23 cellular contexts compared by ENCODE assay signal in the genomic region with DNA sequence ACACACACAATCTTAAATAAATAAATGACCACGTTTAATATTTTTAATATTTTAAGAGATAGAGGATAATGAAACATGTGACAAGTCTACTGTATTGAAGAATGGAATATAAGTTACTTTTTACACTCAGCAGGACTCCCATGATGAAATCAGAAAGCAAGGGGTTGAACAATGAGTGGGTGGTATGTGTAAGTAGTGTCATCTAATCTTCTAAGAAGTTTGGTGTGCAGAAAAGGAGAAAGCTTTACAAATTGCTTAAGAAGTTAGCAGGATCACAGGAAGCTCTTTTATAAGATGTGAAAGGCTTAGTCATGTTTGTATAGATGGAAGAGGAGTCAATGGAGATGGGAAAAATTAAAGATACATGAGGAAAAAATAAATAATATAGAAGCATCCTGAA. TPM values are rescaled to one million over a fixed set of nuclear protein-coding genes. Genes with fewer than 3 reads are reported as not detected.
"Had no signal": no experiment of that assay in that cellular context is flagged by ENCODE, and none has a peak within 500 bp of the region (broad histone marks: within the 10 kb centered on the region; RNA-seq: fewer than 3 reads in every experiment).

No MANE protein-coding gene starts in this region.

- H3K27ac ChIP-seq: SJSA1 had no signal

- H3K4me3 ChIP-seq: SJSA1 had no signal

- H3K4me1 ChIP-seq: SJSA1 had no signal

- H3K9me3 ChIP-seq: SJSA1 had no signal

- DNase-seq: activated B cell treated with CpG ODN at 0.5 μM for 24 hours; activated CD4-positive, alpha-beta memory T cell treated with anti-CD3 and anti-CD28 coated beads for 36 hours; activated CD4-positive, alpha-beta T cell treated with anti-CD3 and anti-CD28 coated beads, Interleukin-2, amount 10 ng/mL, durations not matched to agents 7 days and 5 days; activated gamma-delta T cell treated with Interleukin-2 at 50 U/mL for 16 hours; activated naive CD4-positive, alpha-beta T cell treated with anti-CD3 and anti-CD28 coated beads, Interleukin-2, amount 10 ng/mL, durations not matched to agents 7 days and 5 days; activated naive CD8-positive, alpha-beta T cell treated with anti-CD3 and anti-CD28 coated beads for 36 hours; activated T-cell treated with anti-CD3 and anti-CD28 coated beads for 4 hours; activated T-cell treated with anti-CD3 and anti-CD28 coated beads, Interleukin-2, amount 50 U/mL, for 72 hours; anterior cingulate cortex; caudate nucleus; NCI-H1105 treated with DMSO at 0.1 percent for 48 hours; NCI-H1436 treated with DMSO at 0.1 percent for 48 hours; NCI-H187; NCI-H2081; NCI-H446; NCI-H524; PC-3; SHP77; T-helper 17 cell; T-helper 9 cell had no signal

- H3K27me3 ChIP-seq: SJSA1 had no signal

- H3K36me3 ChIP-seq: SJSA1 had no signal

RNA-seq across cellular contexts. Expression of a gene that starts 47.8 kb away (rescaled TPM):
- total RNA-seq: activated B cell treated with CpG ODN at 0.5 μM for 24 hours; activated CD4-positive, alpha-beta memory T cell treated with anti-CD3 and anti-CD28 coated beads for 36 hours; activated CD4-positive, alpha-beta T cell treated with anti-CD3 and anti-CD28 coated beads, Interleukin-2, amount 10 ng/mL, durations not matched to agents 7 days and 5 days; activated CD8-positive, alpha-beta memory T cell treated with anti-CD3 and anti-CD28 coated beads for 36 hours; activated naive CD8-positive, alpha-beta T cell treated with anti-CD3 and anti-CD28 coated beads for 36 hours; activated T-cell treated with anti-CD3 and anti-CD28 coated beads, Interleukin-2, amount 50 U/mL, for 72 hours; activated T-helper 2 cell treated with anti-CD3 and anti-CD28 coated beads, Interferon-gamma antibody, Interleukin-2, Interleukin-4, amounts not matched to agents 10 μg/mL and 5 μg/mL and 100 μg/mL, durations not matched to agents 14 hours and 24 hours and 36 hours; PC-3; SJSA1; T-helper 17 cell had no signal
